Comparison of ENCODE assay signal across 2 cellular contexts in genomic region chr13:50074843-50075242, GRCh38.
TF ChIP-seq lines count a peak whose summit lies in the region.

No MANE protein-coding gene starts in this region.

TF ChIP-seq in SK-N-SH, 30 proteins besides CTCF, POLR2A, EP300 and RAD21 (continued from another document):
- TF ChIP-seq, protein P1, sequence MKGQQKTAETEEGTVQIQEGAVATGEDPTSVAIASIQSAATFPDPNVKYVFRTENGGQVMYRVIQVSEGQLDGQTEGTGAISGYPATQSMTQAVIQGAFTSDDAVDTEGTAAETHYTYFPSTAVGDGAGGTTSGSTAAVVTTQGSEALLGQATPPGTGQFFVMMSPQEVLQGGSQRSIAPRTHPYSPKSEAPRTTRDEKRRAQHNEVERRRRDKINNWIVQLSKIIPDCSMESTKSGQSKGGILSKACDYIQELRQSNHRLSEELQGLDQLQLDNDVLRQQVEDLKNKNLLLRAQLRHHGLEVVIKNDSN (IDR thresholded peaks at IDR 0.05; ENCODE audit: borderline replicate concordance, low read depth): no peak
- no peak for TF ChIP-seq RFX5 (IDR thresholded peaks at IDR 0.05; ENCODE audit: low read length)
- no peak for TF ChIP-seq NFIC (IDR thresholded peaks at IDR 0.05; ENCODE audit: borderline replicate concordance)

TF ChIP-seq in SK-N-SH treated with all-trans-retinoic acid at 6 μM for 48 hours, 23 proteins besides CTCF, POLR2A, EP300 and RAD21 (continued from another document):
- TF ChIP-seq, protein P2, sequence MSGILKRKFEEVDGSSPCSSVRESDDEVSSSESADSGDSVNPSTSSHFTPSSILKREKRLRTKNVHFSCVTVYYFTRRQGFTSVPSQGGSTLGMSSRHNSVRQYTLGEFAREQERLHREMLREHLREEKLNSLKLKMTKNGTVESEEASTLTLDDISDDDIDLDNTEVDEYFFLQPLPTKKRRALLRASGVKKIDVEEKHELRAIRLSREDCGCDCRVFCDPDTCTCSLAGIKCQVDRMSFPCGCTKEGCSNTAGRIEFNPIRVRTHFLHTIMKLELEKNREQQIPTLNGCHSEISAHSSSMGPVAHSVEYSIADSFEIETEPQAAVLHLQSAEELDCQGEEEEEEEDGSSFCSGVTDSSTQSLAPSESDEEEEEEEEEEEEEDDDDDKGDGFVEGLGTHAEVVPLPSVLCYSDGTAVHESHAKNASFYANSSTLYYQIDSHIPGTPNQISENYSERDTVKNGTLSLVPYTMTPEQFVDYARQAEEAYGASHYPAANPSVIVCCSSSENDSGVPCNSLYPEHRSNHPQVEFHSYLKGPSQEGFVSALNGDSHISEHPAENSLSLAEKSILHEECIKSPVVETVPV (CRISPR knock-in tag; IDR thresholded peaks at IDR 0.05): no peak
- no peak for TF ChIP-seq CSDC2 (CRISPR knock-in tag; IDR thresholded peaks at IDR 0.05)
- TF ChIP-seq OSR1 (CRISPR knock-in tag; IDR thresholded peaks at IDR 0.05): no peak
- no peak for TF ChIP-seq ZNF565 (CRISPR knock-in tag; conservative IDR thresholded peaks at IDR 0.05; ENCODE audit: low read depth)
- TF ChIP-seq BACH2 (CRISPR knock-in tag; IDR thresholded peaks at IDR 0.05; ENCODE audit: borderline replicate concordance): no peak
- TF ChIP-seq ZFP3 (CRISPR knock-in tag; IDR thresholded peaks at IDR 0.05): no peak
- TF ChIP-seq RARB (CRISPR knock-in tag; IDR thresholded peaks at IDR 0.05): no peak
- no peak for TF ChIP-seq ZNF70 (CRISPR knock-in tag; IDR thresholded peaks at IDR 0.05)
- no peak for TF ChIP-seq ESRRG (CRISPR knock-in tag; IDR thresholded peaks at IDR 0.05)
- TF ChIP-seq GLIS3 (CRISPR knock-in tag; IDR thresholded peaks at IDR 0.05): no peak
- TF ChIP-seq, protein P3, sequence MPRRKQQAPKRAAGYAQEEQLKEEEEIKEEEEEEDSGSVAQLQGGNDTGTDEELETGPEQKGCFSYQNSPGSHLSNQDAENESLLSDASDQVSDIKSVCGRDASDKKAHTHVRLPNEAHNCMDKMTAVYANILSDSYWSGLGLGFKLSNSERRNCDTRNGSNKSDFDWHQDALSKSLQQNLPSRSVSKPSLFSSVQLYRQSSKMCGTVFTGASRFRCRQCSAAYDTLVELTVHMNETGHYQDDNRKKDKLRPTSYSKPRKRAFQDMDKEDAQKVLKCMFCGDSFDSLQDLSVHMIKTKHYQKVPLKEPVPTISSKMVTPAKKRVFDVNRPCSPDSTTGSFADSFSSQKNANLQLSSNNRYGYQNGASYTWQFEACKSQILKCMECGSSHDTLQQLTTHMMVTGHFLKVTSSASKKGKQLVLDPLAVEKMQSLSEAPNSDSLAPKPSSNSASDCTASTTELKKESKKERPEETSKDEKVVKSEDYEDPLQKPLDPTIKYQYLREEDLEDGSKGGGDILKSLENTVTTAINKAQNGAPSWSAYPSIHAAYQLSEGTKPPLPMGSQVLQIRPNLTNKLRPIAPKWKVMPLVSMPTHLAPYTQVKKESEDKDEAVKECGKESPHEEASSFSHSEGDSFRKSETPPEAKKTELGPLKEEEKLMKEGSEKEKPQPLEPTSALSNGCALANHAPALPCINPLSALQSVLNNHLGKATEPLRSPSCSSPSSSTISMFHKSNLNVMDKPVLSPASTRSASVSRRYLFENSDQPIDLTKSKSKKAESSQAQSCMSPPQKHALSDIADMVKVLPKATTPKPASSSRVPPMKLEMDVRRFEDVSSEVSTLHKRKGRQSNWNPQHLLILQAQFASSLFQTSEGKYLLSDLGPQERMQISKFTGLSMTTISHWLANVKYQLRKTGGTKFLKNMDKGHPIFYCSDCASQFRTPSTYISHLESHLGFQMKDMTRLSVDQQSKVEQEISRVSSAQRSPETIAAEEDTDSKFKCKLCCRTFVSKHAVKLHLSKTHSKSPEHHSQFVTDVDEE (CRISPR knock-in tag; IDR thresholded peaks at IDR 0.05): no peak
- TF ChIP-seq CREB5 (CRISPR knock-in tag; IDR thresholded peaks at IDR 0.05; ENCODE audit: low read depth): no peak
- no peak for TF ChIP-seq ZNF8 (CRISPR knock-in tag; IDR thresholded peaks at IDR 0.05)
- no peak for TF ChIP-seq ARNTL (CRISPR knock-in tag; IDR thresholded peaks at IDR 0.05; ENCODE audit: borderline replicate concordance, low read depth)
- TF ChIP-seq PPARA (CRISPR knock-in tag; IDR thresholded peaks at IDR 0.05; ENCODE audit: borderline replicate concordance): no peak
